Comparison of ENCODE assay signal across 24 cellular contexts in the genomic region with DNA sequence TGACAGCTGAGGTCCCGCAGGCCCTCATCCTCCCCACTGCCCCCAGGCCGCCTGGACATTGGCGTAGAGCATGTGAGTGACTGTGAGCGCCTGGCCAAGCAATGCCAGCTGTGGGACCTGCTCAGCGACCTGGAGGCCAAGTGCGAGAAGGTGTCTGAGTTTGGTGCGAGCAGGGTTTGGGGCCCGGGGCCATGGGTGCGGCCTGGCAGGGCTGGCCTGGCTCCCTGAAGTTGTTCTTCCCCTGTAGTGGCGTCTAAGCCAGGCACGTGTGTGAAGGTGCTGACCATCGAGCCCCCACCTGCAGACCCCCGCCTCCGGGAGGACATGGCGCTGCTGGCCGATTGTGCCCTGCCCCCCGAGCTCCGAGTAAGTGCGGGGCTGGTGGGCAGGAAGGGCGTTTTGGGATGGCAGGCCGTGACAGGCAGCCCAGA. TPM values are rescaled to one million over a fixed set of nuclear protein-coding genes. Genes with fewer than 3 reads are reported as not detected.
DNase-seq lines count a peak whose midpoint lies in the region; ATAC-seq and TF ChIP-seq lines count a peak whose summit lies in the region.
"Had no signal": no experiment of that assay in that cellular context is flagged by ENCODE, and none has a peak within 500 bp of the region (broad histone marks: within the 10 kb centered on the region; RNA-seq: fewer than 3 reads in every experiment).

No MANE protein-coding gene starts in this region.

- no peak overlapping the region for H4K8ac ChIP-seq in neuronal stem cell (ENCODE audit: low read depth, low read length)

- no peak overlapping the region for H2BK5ac ChIP-seq in neuronal stem cell (ENCODE audit: low read length)

- no peaks in the 10 kb centered on the region for H3K79me1 ChIP-seq in neuronal stem cell (ENCODE audit: low read depth, low read length)

- H3K4me1 ChIP-seq in neuronal stem cell (ENCODE audit: control insufficient read depth in 2 of 2, insufficient read depth in 1 of 2, low read depth in 1 of 2, low read length in 2 of 2) (peaks cover 4 to 7% of the 10 kb centered on the region in 2 donors), upper lobe of right lung (peaks cover 7% of the 10 kb centered on the region)
- H3K4me1 ChIP-seq: breast epithelium had no signal

- peak overlapping the region; percentile 80 for H2BK12ac ChIP-seq in neuronal stem cell (ENCODE audit: low read length)

- H3K27ac ChIP-seq in neuronal stem cell (replicated peaks; ENCODE audit: low read length) (no peak overlapping the region), upper lobe of right lung (no peak overlapping the region)
- H3K27ac ChIP-seq: breast epithelium, GM23248 had no signal

- H3K9me3 ChIP-seq in neuronal stem cell (replicated peaks in 1 of 2; ENCODE audit: control insufficient read depth in 2 of 2, insufficient read depth in 1 of 2, low read depth in 1 of 2, low read length in 2 of 2) (no peaks in the 10 kb centered on the region), upper lobe of right lung (no peaks in the 10 kb centered on the region)
- H3K9me3 ChIP-seq: breast epithelium, tibial nerve had no signal

- H3K27me3 Mint-ChIP-seq in activated naive CD8-positive, alpha-beta T cell treated with anti-CD3 and anti-CD28 coated beads, Interleukin-2, amount 10 ng/mL, durations not matched to agents 7 days and 5 days = no peaks in the 10 kb centered on the region
- H3K27me3 Mint-ChIP-seq in activated naive CD8-positive, alpha-beta T cell treated with anti-CD3 and anti-CD28 coated beads, Interleukin-2, amount 50 U/mL, for 24 hours = no peaks in the 10 kb centered on the region
- no peaks in the 10 kb centered on the region for H3K27me3 Mint-ChIP-seq in chondrocyte (ENCODE audit: low read depth)
- H3K27me3 Mint-ChIP-seq: activated CD4-positive, alpha-beta T cell treated with anti-CD3 and anti-CD28 coated beads for 36 hours; activated CD8-positive, alpha-beta memory T cell treated with anti-CD3 and anti-CD28 coated beads, Interleukin-2, amount 10 ng/mL, durations not matched to agents 7 days and 5 days; activated T-helper 17 cell treated with anti-CD3 and anti-CD28 coated beads, Interleukin-2, amount 50 U/mL, for 72 hours had no signal

- peaks cover 16% of the 10 kb centered on the region for H3K4me1 Mint-ChIP-seq in activated naive CD8-positive, alpha-beta T cell treated with anti-CD3 and anti-CD28 coated beads, Interleukin-2, amount 10 ng/mL, durations not matched to agents 7 days and 5 days
- peaks cover 19% of the 10 kb centered on the region for H3K4me1 Mint-ChIP-seq in activated naive CD8-positive, alpha-beta T cell treated with anti-CD3 and anti-CD28 coated beads, Interleukin-2, amount 50 U/mL, for 24 hours
- H3K4me1 Mint-ChIP-seq in chondrocyte (ENCODE audit: low read depth) = peaks cover 16% of the 10 kb centered on the region

- H3K4ac ChIP-seq in neuronal stem cell (ENCODE audit: low read length) = no peak overlapping the region

- no peak overlapping the region for H2BK15ac ChIP-seq in neuronal stem cell (ENCODE audit: low read length)

- H4K91ac ChIP-seq in neuronal stem cell (ENCODE audit: low read depth, low read length, poor library complexity) = no peak overlapping the region

- no peak overlapping the region for H3K27ac Mint-ChIP-seq in activated naive CD8-positive, alpha-beta T cell treated with anti-CD3 and anti-CD28 coated beads, Interleukin-2, amount 10 ng/mL, durations not matched to agents 7 days and 5 days
- no peak overlapping the region for H3K27ac Mint-ChIP-seq in activated naive CD8-positive, alpha-beta T cell treated with anti-CD3 and anti-CD28 coated beads, Interleukin-2, amount 50 U/mL, for 24 hours
- no peak overlapping the region for H3K27ac Mint-ChIP-seq in chondrocyte (ENCODE audit: unreplicated experiment)
- H3K27ac Mint-ChIP-seq: activated CD4-positive, alpha-beta T cell treated with anti-CD3 and anti-CD28 coated beads for 36 hours; activated CD8-positive, alpha-beta memory T cell treated with anti-CD3 and anti-CD28 coated beads, Interleukin-2, amount 10 ng/mL, durations not matched to agents 7 days and 5 days had no signal

- H3K18ac ChIP-seq in neuronal stem cell (ENCODE audit: low read length) = peak overlapping the region; percentile 17

- H3K27me3 ChIP-seq in neuronal stem cell (ENCODE audit: control insufficient read depth in 3 of 3, insufficient read depth in 3 of 3, low read depth in 1 of 3, low read length in 3 of 3) (peaks cover 0 to 6% (median 5%) of the 10 kb centered on the region in 3 experiments), upper lobe of right lung (no peaks in the 10 kb centered on the region)
- H3K27me3 ChIP-seq: breast epithelium, tibial nerve had no signal

- H3K9me3 Mint-ChIP-seq in activated naive CD8-positive, alpha-beta T cell treated with anti-CD3 and anti-CD28 coated beads, Interleukin-2, amount 10 ng/mL, durations not matched to agents 7 days and 5 days = no peaks in the 10 kb centered on the region
- no peaks in the 10 kb centered on the region for H3K9me3 Mint-ChIP-seq in activated naive CD8-positive, alpha-beta T cell treated with anti-CD3 and anti-CD28 coated beads, Interleukin-2, amount 50 U/mL, for 24 hours
- H3K9me3 Mint-ChIP-seq in chondrocyte (ENCODE audit: low read depth) = no peaks in the 10 kb centered on the region
- H3K9me3 Mint-ChIP-seq: activated T-helper 17 cell treated with anti-CD3 and anti-CD28 coated beads, Interleukin-2, amount 50 U/mL, for 72 hours; neural crest cell had no signal

- H3K36me3 Mint-ChIP-seq in activated naive CD8-positive, alpha-beta T cell treated with anti-CD3 and anti-CD28 coated beads, Interleukin-2, amount 10 ng/mL, durations not matched to agents 7 days and 5 days = no peaks in the 10 kb centered on the region
- no peaks in the 10 kb centered on the region for H3K36me3 Mint-ChIP-seq in activated naive CD8-positive, alpha-beta T cell treated with anti-CD3 and anti-CD28 coated beads, Interleukin-2, amount 50 U/mL, for 24 hours (ENCODE audit: low read depth)
- H3K36me3 Mint-ChIP-seq in chondrocyte (ENCODE audit: low read depth) = peaks cover 5% of the 10 kb centered on the region
- H3K36me3 Mint-ChIP-seq: activated CD8-positive, alpha-beta memory T cell treated with anti-CD3 and anti-CD28 coated beads, Interleukin-2, amount 10 ng/mL, durations not matched to agents 7 days and 5 days had no signal

- H3K9ac ChIP-seq in neuronal stem cell (ENCODE audit: low read depth, low read length, poor library complexity) = no peak overlapping the region
- H3K9ac ChIP-seq: GM23248 had no signal

- POLR2A ChIA-PET in activated naive CD8-positive, alpha-beta T cell treated with anti-CD3 and anti-CD28 coated beads, Interleukin-2, amount 10 ng/mL, durations not matched to agents 7 days and 5 days (lab: Charles Lee) = no interaction called here

- H3K23ac ChIP-seq in neuronal stem cell (ENCODE audit: low read depth, low read length, poor library complexity) = no peak overlapping the region

- TF ChIP-seq CTCF in chondrocyte (IDR thresholded peaks at IDR 0.05) (no peak), upper lobe of right lung (IDR thresholded peaks at IDR 0.05) (no peak)

- peak; percentile 30 for DNase-seq in activated naive CD8-positive, alpha-beta T cell treated with anti-CD3 and anti-CD28 coated beads, Interleukin-2, amount 10 ng/mL, durations not matched to agents 7 days and 5 days
- no peak for DNase-seq in activated naive CD8-positive, alpha-beta T cell treated with anti-CD3 and anti-CD28 coated beads, Interleukin-2, amount 50 U/mL, for 24 hours
- DNase-seq in chondrocyte (ENCODE audit: low spot score) (peak; percentile 89), neuronal stem cell (ENCODE audit: low spot score) (no peak), upper lobe of right lung (peak; percentile 59), NAMALWA (ENCODE audit: low spot score) (no peak), glomerular visceral epithelial cell (ENCODE audit: extremely low spot score) (no peak), DMS 273 (lab: John Stamatoyannopoulos, UW; ENCODE audit: unreplicated experiment) (no peak)
- DNase-seq: activated CD4-positive, alpha-beta T cell treated with anti-CD3 and anti-CD28 coated beads for 36 hours; activated CD8-positive, alpha-beta memory T cell treated with anti-CD3 and anti-CD28 coated beads, Interleukin-2, amount 10 ng/mL, durations not matched to agents 7 days and 5 days; cortex of kidney; EL; GM23248; Karpas-422; left colon; NCI-H187; NCI-H774; SIG-M5; stimulated activated CD4-positive, alpha-beta T cell treated with anti-CD3 and anti-CD28 coated beads, Interleukin-4, amount 100 ng/mL, for 24 hours; stimulated activated naive CD4-positive, alpha-beta T cell treated with Interleukin-2 at 50 U/mL for 16 hours had no signal

- ATAC-seq in activated naive CD8-positive, alpha-beta T cell treated with anti-CD3 and anti-CD28 coated beads, Interleukin-2, amount 10 ng/mL, durations not matched to agents 7 days and 5 days (ENCODE audit: low read depth) = no peak
- no peak for ATAC-seq in activated naive CD8-positive, alpha-beta T cell treated with anti-CD3 and anti-CD28 coated beads, Interleukin-2, amount 50 U/mL, for 24 hours
- ATAC-seq in upper lobe of right lung = no peak
- ATAC-seq: activated CD4-positive, alpha-beta T cell treated with anti-CD3 and anti-CD28 coated beads for 36 hours; activated CD8-positive, alpha-beta memory T cell treated with anti-CD3 and anti-CD28 coated beads, Interleukin-2, amount 10 ng/mL, durations not matched to agents 7 days and 5 days; activated T-helper 17 cell treated with anti-CD3 and anti-CD28 coated beads, Interleukin-2, amount 50 U/mL, for 72 hours; left colon had no signal

- WGBS in neuronal stem cell (ENCODE audit: extremely low coverage in 2 of 2, insufficient read length in 2 of 2, insufficient replicate concordance in 1 of 2), 2 donors = no CpG with 5 or more reads among the region's 21 CpGs

- H3K4me3 ChIP-seq in neuronal stem cell (ENCODE audit: low read length in 2 of 2) (no peak overlapping the region), upper lobe of right lung (no peak overlapping the region)
- H3K4me3 ChIP-seq: breast epithelium, GM23248, tibial nerve had no signal

- no peak overlapping the region for H3K4me2 ChIP-seq in neuronal stem cell (ENCODE audit: insufficient read depth, low read length, poor library complexity, severe bottlenecking)

- H3K36me3 ChIP-seq in neuronal stem cell (replicated peaks in 1 of 2; ENCODE audit: control insufficient read depth in 2 of 2, insufficient read depth in 2 of 2, low read length in 2 of 2) = no peaks in the 10 kb centered on the region
- H3K36me3 ChIP-seq in upper lobe of right lung = peaks cover 21% of the 10 kb centered on the region

- H3K14ac ChIP-seq in neuronal stem cell (ENCODE audit: low read length) = peak overlapping the region; percentile 47

- no peak overlapping the region for H3K4me3 Mint-ChIP-seq in activated naive CD8-positive, alpha-beta T cell treated with anti-CD3 and anti-CD28 coated beads, Interleukin-2, amount 10 ng/mL, durations not matched to agents 7 days and 5 days
- H3K4me3 Mint-ChIP-seq in activated naive CD8-positive, alpha-beta T cell treated with anti-CD3 and anti-CD28 coated beads, Interleukin-2, amount 50 U/mL, for 24 hours = no peak overlapping the region
- no peak overlapping the region for H3K4me3 Mint-ChIP-seq in chondrocyte (ENCODE audit: unreplicated experiment)
- H3K4me3 Mint-ChIP-seq: activated CD4-positive, alpha-beta T cell treated with anti-CD3 and anti-CD28 coated beads for 36 hours; activated CD8-positive, alpha-beta memory T cell treated with anti-CD3 and anti-CD28 coated beads, Interleukin-2, amount 10 ng/mL, durations not matched to agents 7 days and 5 days; activated T-helper 17 cell treated with anti-CD3 and anti-CD28 coated beads, Interleukin-2, amount 50 U/mL, for 72 hours had no signal

- peak overlapping the region; percentile 19 for H2AK5ac ChIP-seq in neuronal stem cell (ENCODE audit: low read depth, low read length)

- no peak overlapping the region for H2AFZ ChIP-seq in neuronal stem cell (ENCODE audit: low read length)
- H2AFZ ChIP-seq: GM23248 had no signal

- intact Hi-C loops in upper lobe of right lung (cut with DNase I) = no loop called here

- H2BK120ac ChIP-seq in neuronal stem cell (ENCODE audit: low read depth, low read length) = no peak overlapping the region

RNA-seq across cellular contexts. Expression of gene ABTB1, which starts 4.2 kb away (rescaled TPM):
- 10 to 100 TPM; 63.4 to 65.5 TPM for total RNA-seq in activated naive CD8-positive, alpha-beta T cell treated with anti-CD3 and anti-CD28 coated beads, Interleukin-2, amount 10 ng/mL, durations not matched to agents 7 days and 5 days
- 18.1 to 27.2 TPM (median 26.7 TPM) in 3 replicates for total RNA-seq in chondrocyte
- polyA plus RNA-seq in neuronal stem cell (2013, experiment 1 of 2) = 5.8 TPM
- 6.1 TPM for polyA plus RNA-seq in neuronal stem cell (2013, experiment 2 of 2)
- total RNA-seq in upper lobe of right lung = 47.5 TPM

RNA-seq across cellular contexts. Expression of gene PODXL2, which starts 48.0 kb away (rescaled TPM):
- 1 to 10 TPM; 2.2 TPM for total RNA-seq in activated naive CD8-positive, alpha-beta T cell treated with anti-CD3 and anti-CD28 coated beads, Interleukin-2, amount 10 ng/mL, durations not matched to agents 7 days and 5 days
- 4.3 to 10.8 TPM (median 10.7 TPM) in 3 replicates for total RNA-seq in chondrocyte
- polyA plus RNA-seq in neuronal stem cell (2013, experiment 1 of 2) = 26.3 TPM
- polyA plus RNA-seq in neuronal stem cell (2013, experiment 2 of 2) = 24.4 TPM
- total RNA-seq in upper lobe of right lung = 3.7 TPM

Comparison
In these comparisons a context has a peak if more than half of its experiments do, and no peak if none do; other contexts are left out.
1. DNase-seq: peak in activated naive CD8-positive, alpha-beta T cell treated with anti-CD3 and anti-CD28 coated beads, Interleukin-2, amount 10 ng/mL, durations not matched to agents 7 days and 5 days (single experiment), chondrocyte (single experiment) and upper lobe of right lung (single experiment); none in activated naive CD8-positive, alpha-beta T cell treated with anti-CD3 and anti-CD28 coated beads, Interleukin-2, amount 50 U/mL, for 24 hours (single experiment), neuronal stem cell (single experiment), NAMALWA (single experiment), glomerular visceral epithelial cell (single experiment) and DMS 273 (single experiment).